ENCODE assay signal across 11 cellular contexts in genomic region chr2:147181351-147182029, GRCh38.
DNase-seq lines count a peak whose midpoint lies in the region; ATAC-seq and TF ChIP-seq lines count a peak whose summit lies in the region.
"Had no signal": no experiment of that assay in that cellular context is flagged by ENCODE, and none has a peak within 500 bp of the region (broad histone marks: within the 10 kb centered on the region; RNA-seq: fewer than 3 reads in every experiment).

No MANE protein-coding gene starts in this region.

- ATAC-seq in GM19023 (IDR thresholded peaks at IDR 0.05; ENCODE audit: unreplicated experiment) (peak; percentile 54), HG02678 (IDR thresholded peaks at IDR 0.05; ENCODE audit: unreplicated experiment) (peak; percentile 66), left colon (no peak)

- H3K36me3 ChIP-seq in GM06990 (ENCODE audit: control insufficient read depth, insufficient read depth, low read length) (no peaks in the 10 kb centered on the region), KMS-11 (ENCODE audit: insufficient read depth) (no peaks in the 10 kb centered on the region), testis (ENCODE audit: low read depth, missing control alignments) (no peaks in the 10 kb centered on the region), SJCRH30 (no peaks in the 10 kb centered on the region)
- H3K36me3 ChIP-seq: SJSA1, tibial artery had no signal

- intact Hi-C loops in testis (cut with DNase I; ENCODE audit: low total_unique reads) (no loop called here), left colon (cut with DNase I, micrococcal nuclease) (no loop called here)

- 93 to 97% methylated on average over 2 of the region's 2 CpGs for WGBS in testis, 2 donors

- H3K9ac ChIP-seq in KMS-11, result no peak overlapping the region; the same call in 1 of the 2 replicates

- H3K9me3 ChIP-seq in testis (no peaks in the 10 kb centered on the region), SJCRH30 (replicated peaks) (peaks cover 4% of the 10 kb centered on the region; the same call in 1 of the 2 replicates)
- H3K9me3 ChIP-seq: SJSA1, tibial artery had no signal

- peak overlapping the region; percentile 64; the same call in 1 of the 2 replicates for H2AFZ ChIP-seq in KMS-11 (ENCODE audit: low read depth)

- H4K20me1 ChIP-seq in KMS-11 (ENCODE audit: insufficient read depth), result no peaks in the 10 kb centered on the region

- TF ChIP-seq POLR2A in testis (IDR thresholded peaks at IDR 0.05), result no peak

- no peaks in the 10 kb centered on the region for H3K79me2 ChIP-seq in KMS-11 (ENCODE audit: insufficient read depth, low read depth)

- H3K27ac ChIP-seq in KMS-11 (peak overlapping the region; percentile 74), testis (no peak overlapping the region), SJCRH30 (no peak overlapping the region)
- H3K27ac ChIP-seq: SJSA1, tibial artery had no signal

- H3K4me2 ChIP-seq in KMS-11, result peak overlapping the region; percentile 48

- DNase-seq in GM06990 (ENCODE audit: extremely low read depth, insufficient read length) (peak; percentile 41), testis (no peak), H4 (ENCODE audit: low spot score) (no peak), SJCRH30 (no peak), left colon (no peak)
- DNase-seq: naive B cell, tibial artery had no signal

- no peak for TF ChIP-seq CTCF in GM06990 (IDR thresholded peaks at IDR 0.05; ENCODE audit: insufficient read depth, low read length, poor library complexity, severe bottlenecking)
- TF ChIP-seq CTCF in KMS-11 (conservative IDR thresholded peaks at IDR 0.05; ENCODE audit: low read depth, low read length), result no peak
- no peak for TF ChIP-seq CTCF in testis (IDR thresholded peaks at IDR 0.05)

- H3K27me3 ChIP-seq in GM06990 (replicated peaks; ENCODE audit: control insufficient read depth, insufficient read depth, low read length) (no peaks in the 10 kb centered on the region), KMS-11 (ENCODE audit: insufficient read depth, low read depth) (no peaks in the 10 kb centered on the region), testis (no peaks in the 10 kb centered on the region), SJCRH30 (no peaks in the 10 kb centered on the region)
- H3K27me3 ChIP-seq: SJSA1, tibial artery had no signal

- H3K4me1 ChIP-seq in KMS-11 (ENCODE audit: low read depth, poor library complexity, severe bottlenecking), result peaks cover 29% of the 10 kb centered on the region
- H3K4me1 ChIP-seq in testis, result no peaks in the 10 kb centered on the region
- no peaks in the 10 kb centered on the region for H3K4me1 ChIP-seq in SJCRH30
- H3K4me1 ChIP-seq: SJSA1, tibial artery had no signal

- no peak overlapping the region; the same call in 1 of the 2 replicates for H3K4me3 ChIP-seq in GM06990 (replicated peaks; ENCODE audit: low read depth, low read length)
- H3K4me3 ChIP-seq in KMS-11 (IDR thresholded peaks at IDR 0.05; ENCODE audit: insufficient read depth, low read depth, low read length), result no peak overlapping the region
- no peak overlapping the region for H3K4me3 ChIP-seq in testis
- H3K4me3 ChIP-seq in SJCRH30, result no peak overlapping the region
- H3K4me3 ChIP-seq: SJSA1, tibial artery had no signal
